26 cellular contexts compared by ENCODE assay signal in genomic region chr5:60437308-60437707, GRCh38.
A peak's percentile ranks its signal among the peaks of the same experiment; 100 is the strongest.
DNase-seq lines count a peak whose midpoint lies in the region; ATAC-seq and TF ChIP-seq lines count a peak whose summit lies in the region.
"Had no signal": no experiment of that assay in that cellular context is flagged by ENCODE, and none has a peak within 500 bp of the region (broad histone marks: within the 10 kb centered on the region; RNA-seq: fewer than 3 reads in every experiment).

No MANE protein-coding gene starts in this region.

- H3K9me3 Mint-ChIP-seq in WTC11, result peaks cover 23% of the 10 kb centered on the region

- H3K27ac ChIP-seq in Karpas-422 (ENCODE audit: low read length), result peak overlapping the region; percentile 35; the same call in 1 of the 2 replicates
- H3K27ac ChIP-seq: 22Rv1, C4-2B, SJSA1 had no signal

- H3K9ac ChIP-seq in Karpas-422 (ENCODE audit: low read length), result no peak overlapping the region

- no peaks in the 10 kb centered on the region for H3K4me1 Mint-ChIP-seq in WTC11
- H3K4me1 Mint-ChIP-seq: CD8-positive, alpha-beta memory T cell; GM23338 had no signal

- H3K9me3 ChIP-seq in Karpas-422 (ENCODE audit: low read length), result no peaks in the 10 kb centered on the region
- H3K9me3 ChIP-seq in HAP-1, result no peaks in the 10 kb centered on the region
- H3K9me3 ChIP-seq: SJSA1 had no signal

- H3K36me3 Mint-ChIP-seq in WTC11, result peaks cover 2% of the 10 kb centered on the region; the same call in 1 of the 2 replicates
- H3K36me3 Mint-ChIP-seq: CD8-positive, alpha-beta memory T cell had no signal

- DNase-seq in DMS 273 (lab: John Stamatoyannopoulos, UW; ENCODE audit: unreplicated experiment) (peak; percentile 7), DMS 273 treated with DMSO at 0.1 percent for 48 hours (lab: John Stamatoyannopoulos, UW) (no peak), Karpas-422 (peak; percentile 49), HAP-1 (ENCODE audit: low spot score in 2 of 2) (no peak), WTC11 (ENCODE audit: low spot score) (no peak), ecto neural progenitor cell (ENCODE audit: low spot score) (no peak)
- DNase-seq: ACHN; Calu3; CD8-positive, alpha-beta memory T cell; DMS53; GDM1; HCEC 1CT; KG1; MV-4-11; NCI-H1694; NCI-H2081; NCI-H2171; NCI-H524 treated with DMSO at 0.1 percent for 48 hours; NCI-H82; T-helper 9 cell had no signal

- no peaks in the 10 kb centered on the region for H3K27me3 Mint-ChIP-seq in WTC11 (ENCODE audit: low read depth)

- POLR2A ChIA-PET in WTC11 (lab: Charles Lee), result interaction anchor here (0.6 kb wide), 1 partner anchor 285 kb away, joined by 5 read pairs; no protein-coding TSS in a partner anchor

- H3K79me2 ChIP-seq in Karpas-422 (ENCODE audit: low read length), result peaks cover 12% of the 10 kb centered on the region

- no peaks in the 10 kb centered on the region for H3K9me2 ChIP-seq in Karpas-422 (replicated peaks; ENCODE audit: insufficient read depth, low read length)

- H3K27me3 ChIP-seq in Karpas-422 (ENCODE audit: low read length) (no peaks in the 10 kb centered on the region), HAP-1 (ENCODE audit: low read depth) (no peaks in the 10 kb centered on the region)
- H3K27me3 ChIP-seq: SJSA1 had no signal

- H3K27ac Mint-ChIP-seq in WTC11, result no peak overlapping the region
- H3K27ac Mint-ChIP-seq: CD8-positive, alpha-beta memory T cell; GM23338 had no signal

- 0 out of 2 replicates have a peak overlapping the region, but pooled peaks have one; percentile 2 for H3K4me3 ChIP-seq in Karpas-422 (ENCODE audit: low read length)
- no peak overlapping the region for H3K4me3 ChIP-seq in HAP-1
- H3K4me3 ChIP-seq: GM23338, SJSA1 had no signal

- H3K4me3 Mint-ChIP-seq in WTC11, result no peak overlapping the region
- H3K4me3 Mint-ChIP-seq: CD8-positive, alpha-beta memory T cell; GM23338 had no signal

- H3K4me1 ChIP-seq in Karpas-422 (ENCODE audit: low read length), result peaks cover 35% of the 10 kb centered on the region
- H3K4me1 ChIP-seq in HAP-1, result no peaks in the 10 kb centered on the region
- H3K4me1 ChIP-seq: SJSA1 had no signal

- in situ Hi-C loops in HAP-1 (cut with MboI; ENCODE audit: low sequenced_read_pairs), result no loop called here

- ATAC-seq in GM21825 (IDR thresholded peaks at IDR 0.05; ENCODE audit: unreplicated experiment) (peak; percentile 41), WTC11 (no peak), HG03159 (IDR thresholded peaks at IDR 0.05; ENCODE audit: unreplicated experiment) (no peak)
- ATAC-seq: GM23338 had no signal

- CTCF ChIA-PET in WTC11 (lab: Charles Lee), result no interaction called here

- H2AFZ ChIP-seq in Karpas-422 (ENCODE audit: low read length), result no peak overlapping the region
- H2AFZ ChIP-seq: GM23338 had no signal

- peak overlapping the region; percentile 39 for H3K4me2 ChIP-seq in Karpas-422 (ENCODE audit: low read depth, low read length, poor library complexity, severe bottlenecking)
- H3K4me2 ChIP-seq: GM23338 had no signal

- TF ChIP-seq CTCF in WTC11 (IDR thresholded peaks at IDR 0.05), result no peak

- H4K20me1 ChIP-seq in Karpas-422 (ENCODE audit: insufficient read depth, low read depth, low read length), result no peaks in the 10 kb centered on the region

- H3K36me3 ChIP-seq in Karpas-422 (ENCODE audit: insufficient read depth, low read length), result peaks cover 4% of the 10 kb centered on the region; the same call in 1 of the 2 replicates
- no peaks in the 10 kb centered on the region for H3K36me3 ChIP-seq in HAP-1 (replicated peaks)
- H3K36me3 ChIP-seq: SJSA1 had no signal

TF ChIP-seq in WTC11, 78 proteins besides CTCF, POLR2A, EP300 and RAD21:
- TF ChIP-seq SP1 (CRISPR knock-in tag; conservative IDR thresholded peaks at IDR 0.05) (no peak), ZSCAN18 (CRISPR knock-in tag; IDR thresholded peaks at IDR 0.05) (no peak), JUN (CRISPR knock-in tag; IDR thresholded peaks at IDR 0.05) (no peak), AFF4 (CRISPR knock-in tag; IDR thresholded peaks at IDR 0.05; ENCODE audit: borderline replicate concordance) (no peak), PRRX2 (CRISPR knock-in tag; IDR thresholded peaks at IDR 0.05) (no peak), CREB1 (CRISPR knock-in tag; IDR thresholded peaks at IDR 0.05) (no peak), SMAD4 (CRISPR knock-in tag; IDR thresholded peaks at IDR 0.05) (no peak), KAT7 (CRISPR knock-in tag; IDR thresholded peaks at IDR 0.05; ENCODE audit: borderline replicate concordance) (no peak), GRHL2 (CRISPR knock-in tag; IDR thresholded peaks at IDR 0.05; ENCODE audit: insufficient replicate concordance, severe bottlenecking) (no peak)
- TF ChIP-seq, protein P1, sequence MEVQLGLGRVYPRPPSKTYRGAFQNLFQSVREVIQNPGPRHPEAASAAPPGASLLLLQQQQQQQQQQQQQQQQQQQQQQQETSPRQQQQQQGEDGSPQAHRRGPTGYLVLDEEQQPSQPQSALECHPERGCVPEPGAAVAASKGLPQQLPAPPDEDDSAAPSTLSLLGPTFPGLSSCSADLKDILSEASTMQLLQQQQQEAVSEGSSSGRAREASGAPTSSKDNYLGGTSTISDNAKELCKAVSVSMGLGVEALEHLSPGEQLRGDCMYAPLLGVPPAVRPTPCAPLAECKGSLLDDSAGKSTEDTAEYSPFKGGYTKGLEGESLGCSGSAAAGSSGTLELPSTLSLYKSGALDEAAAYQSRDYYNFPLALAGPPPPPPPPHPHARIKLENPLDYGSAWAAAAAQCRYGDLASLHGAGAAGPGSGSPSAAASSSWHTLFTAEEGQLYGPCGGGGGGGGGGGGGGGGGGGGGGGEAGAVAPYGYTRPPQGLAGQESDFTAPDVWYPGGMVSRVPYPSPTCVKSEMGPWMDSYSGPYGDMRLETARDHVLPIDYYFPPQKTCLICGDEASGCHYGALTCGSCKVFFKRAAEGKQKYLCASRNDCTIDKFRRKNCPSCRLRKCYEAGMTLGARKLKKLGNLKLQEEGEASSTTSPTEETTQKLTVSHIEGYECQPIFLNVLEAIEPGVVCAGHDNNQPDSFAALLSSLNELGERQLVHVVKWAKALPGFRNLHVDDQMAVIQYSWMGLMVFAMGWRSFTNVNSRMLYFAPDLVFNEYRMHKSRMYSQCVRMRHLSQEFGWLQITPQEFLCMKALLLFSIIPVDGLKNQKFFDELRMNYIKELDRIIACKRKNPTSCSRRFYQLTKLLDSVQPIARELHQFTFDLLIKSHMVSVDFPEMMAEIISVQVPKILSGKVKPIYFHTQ (CRISPR knock-in tag; IDR thresholded peaks at IDR 0.05), result no peak
- TF ChIP-seq, protein P2, sequence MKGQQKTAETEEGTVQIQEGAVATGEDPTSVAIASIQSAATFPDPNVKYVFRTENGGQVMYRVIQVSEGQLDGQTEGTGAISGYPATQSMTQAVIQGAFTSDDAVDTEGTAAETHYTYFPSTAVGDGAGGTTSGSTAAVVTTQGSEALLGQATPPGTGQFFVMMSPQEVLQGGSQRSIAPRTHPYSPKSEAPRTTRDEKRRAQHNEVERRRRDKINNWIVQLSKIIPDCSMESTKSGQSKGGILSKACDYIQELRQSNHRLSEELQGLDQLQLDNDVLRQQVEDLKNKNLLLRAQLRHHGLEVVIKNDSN (CRISPR knock-in tag; IDR thresholded peaks at IDR 0.05), result no peak

Comparison
In these comparisons a context has a peak if more than half of its experiments do, and no peak if none do; other contexts are left out.
1. DNase-seq: peak in DMS 273 (single experiment) and Karpas-422 (single experiment); none in DMS 273 treated with DMSO at 0.1 percent for 48 hours (single experiment), HAP-1 (0 of 2), WTC11 (single experiment) and ecto neural progenitor cell (single experiment).